ENCODE assay signal across 29 cellular contexts in the genomic region with DNA sequence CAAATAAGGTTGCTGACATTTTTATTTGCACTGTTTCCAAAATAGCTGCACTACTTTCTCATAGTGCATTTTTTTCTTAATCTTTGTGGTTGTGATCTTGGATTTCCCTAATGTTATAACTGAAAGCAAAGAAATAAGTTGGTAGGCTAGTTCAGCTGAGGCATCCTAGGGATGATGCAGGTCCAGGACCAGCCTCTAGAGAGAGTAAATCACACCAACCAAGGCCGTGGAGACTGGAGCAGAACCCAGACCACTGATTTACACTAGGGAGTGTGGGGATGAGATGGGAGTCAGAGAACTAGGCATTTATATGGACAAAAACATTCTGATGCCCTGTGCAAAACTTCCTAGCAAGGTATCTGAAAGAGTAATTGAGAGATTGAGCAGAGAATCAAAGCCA.
"Had no signal": no experiment of that assay in that cellular context is flagged by ENCODE, and none has a peak within 500 bp of the region (broad histone marks: within the 10 kb centered on the region; RNA-seq: fewer than 3 reads in every experiment).

No MANE protein-coding gene starts in this region.

- H3K4me2 ChIP-seq: SK-N-SH had no signal

- DNase-seq: activated CD4-positive, alpha-beta T cell treated with anti-CD3 and anti-CD28 coated beads for 48 hours; activated CD4-positive, alpha-beta T cell treated with anti-CD3 and anti-CD28 coated beads, Interleukin-2, amount 50 U/mL, for 4 hours; activated CD8-positive, alpha-beta memory T cell treated with anti-CD3 and anti-CD28 coated beads, Interleukin-2, amount 50 U/mL, for 48 hours; activated CD8-positive, alpha-beta T cell treated with anti-CD3 and anti-CD28 coated beads, Interleukin-2, amount 10 ng/mL, durations not matched to agents 7 days and 5 days; activated naive CD4-positive, alpha-beta T cell treated with anti-CD3 and anti-CD28 coated beads, Interleukin-2, amount 50 U/mL, for 16 hours; activated naive CD8-positive, alpha-beta T cell treated with anti-CD3 and anti-CD28 coated beads, Interleukin-2, amount 10 ng/mL, durations not matched to agents 7 days and 5 days; activated T-cell treated with anti-CD3 and anti-CD28 coated beads, Interleukin-2, amount 50 U/mL, for 1 hour; aorta; caudate nucleus; MM.1S; NCI-H1105 treated with DMSO at 0.1 percent for 48 hours; NCI-H1436 treated with DMSO at 0.1 percent for 48 hours; NCI-H187; NCI-H2081; NCI-H2171; NCI-H2227 treated with DMSO at 0.1 percent for 48 hours; NCI-H526; NCI-H774; NK-92 treated with Interleukin-12 subunit alpha and Interleukin-12 subunit beta, amount 100 ng/mL, for 24 hours; OCI-M1; Peyer's patch; Right ventricle myocardium superior; SJCRH30; SK-N-SH; T-helper 1 cell; WERI-Rb-1 had no signal

- H3K36me3 ChIP-seq: breast epithelium, Peyer's patch, SJCRH30, WERI-Rb-1 had no signal

- H3K9me2 ChIP-seq: SK-N-SH had no signal

- H3K27ac ChIP-seq: breast epithelium, Peyer's patch, RWPE1, SJCRH30, WERI-Rb-1 had no signal

- H3K9me3 ChIP-seq: breast epithelium, Peyer's patch, SJCRH30, SK-N-SH had no signal

- H3K4me3 ChIP-seq: breast epithelium, Peyer's patch, SJCRH30 had no signal

- H3K4me1 ChIP-seq: breast epithelium, Peyer's patch, SJCRH30 had no signal

- ATAC-seq: activated CD4-positive, CD25-positive, alpha-beta regulatory T cell treated with anti-CD3 and anti-CD28 coated beads, Interleukin-2, amount 50 U/mL, for 24 hours; activated CD8-positive, alpha-beta T cell treated with anti-CD3 and anti-CD28 coated beads, Interleukin-2, amount 10 ng/mL, durations not matched to agents 7 days and 5 days had no signal

- H3K9ac ChIP-seq: SK-N-SH had no signal

- H3K27me3 ChIP-seq: breast epithelium, Peyer's patch, SJCRH30 had no signal
